ENCODE assay signal across 26 cellular contexts in the genomic region with DNA sequence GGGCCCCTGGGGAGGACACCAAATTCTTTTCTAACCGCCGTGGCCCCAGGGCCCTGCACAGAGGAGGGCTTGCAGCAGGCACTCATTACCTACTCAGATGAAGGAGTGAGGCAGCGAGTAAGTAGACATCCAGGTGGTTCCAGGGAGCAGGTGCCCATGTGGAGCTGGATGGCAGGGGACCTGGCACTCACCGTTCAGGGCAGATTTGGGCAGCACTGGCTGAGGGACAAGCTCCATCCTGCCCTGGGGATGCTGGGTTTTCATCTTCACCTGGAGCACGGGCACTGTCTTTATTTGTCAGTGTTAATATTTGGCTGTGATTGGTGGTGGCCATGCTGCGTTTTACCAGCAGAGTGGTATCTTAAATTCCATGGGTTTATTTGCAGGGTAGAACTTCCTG.
"Had no signal": no experiment of that assay in that cellular context is flagged by ENCODE, and none has a peak within 500 bp of the region (broad histone marks: within the 10 kb centered on the region; RNA-seq: fewer than 3 reads in every experiment).

No MANE protein-coding gene starts in this region.

- H3K4me3 Mint-ChIP-seq: activated B cell treated with CpG ODN at 0.5 μM for 24 hours; activated CD4-positive, alpha-beta T cell treated with anti-CD3 and anti-CD28 coated beads, Interleukin-2, amount 10 ng/mL, durations not matched to agents 24 days and 14 days; activated CD8-positive, alpha-beta memory T cell treated with anti-CD3 and anti-CD28 coated beads, Interleukin-2, amount 10 ng/mL, durations not matched to agents 7 days and 5 days; activated naive CD8-positive, alpha-beta T cell treated with anti-CD3 and anti-CD28 coated beads, Interleukin-2, amount 50 U/mL, for 24 hours; activated T-cell treated with anti-CD3 and anti-CD28 coated beads, Interleukin-2, amount 50 U/mL, for 24 hours; activated T-helper 1 cell treated with anti-CD3 and anti-CD28 coated beads, Interleukin-12 subunit alpha, Interleukin-12 subunit beta, Interleukin-2, Interleukin-4 antibody, amounts not matched to agents 30 ng/mL and 10 ng/mL and 1 ng/mL, durations not matched to agents 14 hours and 24 hours and 36 hours; central memory CD8-positive, alpha-beta T cell; T-cell had no signal

- H3K27me3 ChIP-seq: ascending aorta, body of pancreas had no signal

- H3K9me3 Mint-ChIP-seq: activated B cell treated with CpG ODN at 0.5 μM for 24 hours; activated CD4-positive, alpha-beta T cell treated with anti-CD3 and anti-CD28 coated beads, Interleukin-2, amount 10 ng/mL, durations not matched to agents 24 days and 14 days; activated naive CD4-positive, alpha-beta T cell treated with anti-CD3 and anti-CD28 coated beads, Interleukin-2, amount 50 U/mL, for 72 hours; activated naive CD8-positive, alpha-beta T cell treated with anti-CD3 and anti-CD28 coated beads, Interleukin-2, amount 50 U/mL, for 24 hours; activated T-cell treated with anti-CD3 and anti-CD28 coated beads, Interleukin-2, amount 50 U/mL, for 24 hours; activated T-helper 1 cell treated with anti-CD3 and anti-CD28 coated beads, Interleukin-12 subunit alpha, Interleukin-12 subunit beta, Interleukin-2, Interleukin-4 antibody, amounts not matched to agents 30 ng/mL and 10 ng/mL and 1 ng/mL, durations not matched to agents 14 hours and 24 hours and 36 hours; central memory CD8-positive, alpha-beta T cell; T-cell had no signal

- DNase-seq: activated B cell treated with CpG ODN at 0.5 μM for 24 hours; activated CD4-positive, alpha-beta T cell treated with anti-CD3 and anti-CD28 coated beads for 1 hour; activated CD4-positive, alpha-beta T cell treated with anti-CD3 and anti-CD28 coated beads, Interleukin-2, amount 10 ng/mL, durations not matched to agents 24 days and 14 days; activated CD4-positive, alpha-beta T cell treated with anti-CD3 and anti-CD28 coated beads, Interleukin-2, amount 50 U/mL, for 48 hours; activated CD8-positive, alpha-beta memory T cell treated with anti-CD3 and anti-CD28 coated beads, Interleukin-2, amount 10 ng/mL, durations not matched to agents 7 days and 5 days; activated effector memory CD4-positive, alpha-beta T cell treated with anti-CD3 and anti-CD28 coated beads, Interleukin-2, amount 50 U/mL, for 16 hours; activated naive CD4-positive, alpha-beta T cell treated with Interleukin-2 at 50 U/mL for 16 hours; activated naive CD8-positive, alpha-beta T cell treated with anti-CD3 and anti-CD28 coated beads, Interleukin-2, amount 50 U/mL, for 24 hours; activated T-cell treated with anti-CD3 and anti-CD28 coated beads, Interleukin-2, amount 50 U/mL, for 24 hours; amniotic stem cell; body of pancreas; MM.1S; NCI-H1417; NCI-H1694 treated with DMSO at 0.1 percent for 48 hours; NCI-H2029 treated with DMSO at 0.1 percent for 48 hours; NCI-H510A treated with DMSO at 0.1 percent for 48 hours; SIG-M5; T-cell; T-helper 2 cell; T1000 had no signal

- H3K36me3 Mint-ChIP-seq: activated CD8-positive, alpha-beta memory T cell treated with anti-CD3 and anti-CD28 coated beads, Interleukin-2, amount 10 ng/mL, durations not matched to agents 7 days and 5 days; activated naive CD4-positive, alpha-beta T cell treated with anti-CD3 and anti-CD28 coated beads, Interleukin-2, amount 50 U/mL, for 72 hours; T-cell had no signal

- H3K4me3 ChIP-seq: ascending aorta, body of pancreas, SK-N-MC had no signal

- H3K36me3 ChIP-seq: ascending aorta had no signal

- H3K27me3 Mint-ChIP-seq: activated B cell treated with CpG ODN at 0.5 μM for 24 hours; activated CD4-positive, alpha-beta T cell treated with anti-CD3 and anti-CD28 coated beads, Interleukin-2, amount 10 ng/mL, durations not matched to agents 24 days and 14 days; activated CD8-positive, alpha-beta memory T cell treated with anti-CD3 and anti-CD28 coated beads, Interleukin-2, amount 10 ng/mL, durations not matched to agents 7 days and 5 days; activated naive CD8-positive, alpha-beta T cell treated with anti-CD3 and anti-CD28 coated beads, Interleukin-2, amount 50 U/mL, for 24 hours; activated T-cell treated with anti-CD3 and anti-CD28 coated beads, Interleukin-2, amount 50 U/mL, for 24 hours; central memory CD8-positive, alpha-beta T cell; T-cell had no signal

- H3K9me3 ChIP-seq: ascending aorta, body of pancreas had no signal

- H3K4me1 ChIP-seq: ascending aorta, body of pancreas had no signal

- H3K27ac Mint-ChIP-seq: activated B cell treated with CpG ODN at 0.5 μM for 24 hours; activated CD4-positive, alpha-beta T cell treated with anti-CD3 and anti-CD28 coated beads, Interleukin-2, amount 10 ng/mL, durations not matched to agents 24 days and 14 days; activated CD8-positive, alpha-beta memory T cell treated with anti-CD3 and anti-CD28 coated beads, Interleukin-2, amount 10 ng/mL, durations not matched to agents 7 days and 5 days; activated naive CD4-positive, alpha-beta T cell treated with anti-CD3 and anti-CD28 coated beads, Interleukin-2, amount 50 U/mL, for 72 hours; activated naive CD8-positive, alpha-beta T cell treated with anti-CD3 and anti-CD28 coated beads, Interleukin-2, amount 50 U/mL, for 24 hours; activated T-cell treated with anti-CD3 and anti-CD28 coated beads, Interleukin-2, amount 50 U/mL, for 24 hours; activated T-helper 1 cell treated with anti-CD3 and anti-CD28 coated beads, Interleukin-12 subunit alpha, Interleukin-12 subunit beta, Interleukin-2, Interleukin-4 antibody, amounts not matched to agents 30 ng/mL and 10 ng/mL and 1 ng/mL, durations not matched to agents 14 hours and 24 hours and 36 hours; T-cell had no signal

- FAIRE-seq: TTC549 had no signal

- H3K27ac ChIP-seq: ascending aorta, body of pancreas, SK-N-MC had no signal

- H3K4me1 Mint-ChIP-seq: activated B cell treated with CpG ODN at 0.5 μM for 24 hours; activated CD4-positive, alpha-beta T cell treated with anti-CD3 and anti-CD28 coated beads, Interleukin-2, amount 10 ng/mL, durations not matched to agents 24 days and 14 days; activated CD8-positive, alpha-beta memory T cell treated with anti-CD3 and anti-CD28 coated beads, Interleukin-2, amount 10 ng/mL, durations not matched to agents 7 days and 5 days; activated naive CD8-positive, alpha-beta T cell treated with anti-CD3 and anti-CD28 coated beads, Interleukin-2, amount 50 U/mL, for 24 hours; central memory CD8-positive, alpha-beta T cell; T-cell had no signal
